ENCODE assay signal across 26 cellular contexts in genomic region chr2:240168546-240169361, GRCh38. TPM values are rescaled to one million over a fixed set of nuclear protein-coding genes. Genes with fewer than 3 reads are reported as not detected.
"Had no signal": no experiment of that assay in that cellular context is flagged by ENCODE, and none has a peak within 500 bp of the region (broad histone marks: within the 10 kb centered on the region; RNA-seq: fewer than 3 reads in every experiment).

No MANE protein-coding gene starts in this region.

- DNase-seq: cerebellar nuclear complex; colonic mucosa; effector CD4-positive, alpha-beta T cell; hypothalamus; small intestine; stimulated activated CD4-positive, alpha-beta T cell treated with anti-CD3 and anti-CD28 coated beads, Interleukin-2, amount 100 ng/mL, for 48 hours; stimulated activated naive CD8-positive, alpha-beta T cell treated with anti-CD3 and anti-CD28 coated beads, Interleukin-15, Interleukin-2, amounts not matched to agents 100 U/mL and 50 U/mL, for 24 hours; upper lobe of left lung had no signal

- H3K4me1 ChIP-seq: colonic mucosa, heart left ventricle, left lung, lower lobe of right lung, tibial artery, upper lobe of left lung had no signal

- H3K27me3 ChIP-seq: cardiac muscle cell, colonic mucosa, upper lobe of left lung had no signal

- H3K27ac ChIP-seq: cardiac muscle cell, colonic mucosa, heart left ventricle, left lung, lower lobe of right lung, tibial artery, upper lobe of left lung had no signal

- FAIRE-seq: endometrium, frontal cortex, islet of Langerhans, small intestine had no signal

- H3K4me3 ChIP-seq: cardiac muscle cell, colonic mucosa, heart left ventricle, left lung, lower lobe of right lung, tibial artery, upper lobe of left lung had no signal

- H3K9me3 ChIP-seq: colonic mucosa, heart left ventricle, left lung, lower lobe of right lung, tibial artery, upper lobe of left lung had no signal

- ATAC-seq: esophagus mucosa; left lung; lower lobe of right lung; stimulated activated naive CD8-positive, alpha-beta T cell treated with anti-CD3 and anti-CD28 coated beads, Interleukin-15, Interleukin-2, amounts not matched to agents 100 U/mL and 50 U/mL, for 24 hours had no signal

- H3K36me3 ChIP-seq: cardiac muscle cell, colonic mucosa, heart left ventricle, left lung, lower lobe of right lung, tibial artery, upper lobe of left lung had no signal

RNA-seq across cellular contexts. Expression of gene OTOS, which starts 28.3 kb away (rescaled TPM):
- total RNA-seq: cardiac muscle cell, colonic mucosa, dermis microvascular lymphatic vessel endothelial cell, esophagus mucosa, fibroblast of lung, glomerular endothelial cell, left lung, lower lobe of right lung, mesothelial cell of epicardium, mucosa of gallbladder, myocyte, omental fat pad, pulmonary artery endothelial cell, temporal lobe, upper lobe of left lung had no signal
- polyA plus RNA-seq: cardiac muscle cell, fibroblast of lung, heart left ventricle, small intestine had no signal
